In genomic region chr14:80974338-80975078, GRCh38 we compare ENCODE assay signal across 16 cellular contexts. TPM values are rescaled to one million over a fixed set of nuclear protein-coding genes. Genes with fewer than 3 reads are reported as not detected.
A peak's percentile ranks its signal among the peaks of the same experiment; 100 is the strongest.
DNase-seq lines count a peak whose midpoint lies in the region; ATAC-seq and TF ChIP-seq lines count a peak whose summit lies in the region.
"Had no signal": no experiment of that assay in that cellular context is flagged by ENCODE, and none has a peak within 500 bp of the region (broad histone marks: within the 10 kb centered on the region; RNA-seq: fewer than 3 reads in every experiment).

No MANE protein-coding gene starts in this region.

- no peak for TF ChIP-seq EP300 in sigmoid colon (IDR thresholded peaks at IDR 0.05)

- H3K27ac Mint-ChIP-seq in CD4-positive, alpha-beta memory T cell = peak overlapping the region in 1 of 7 donors; percentile 63
- H3K27ac Mint-ChIP-seq in T-helper 17 cell = no peak overlapping the region
- H3K27ac Mint-ChIP-seq: activated T-cell treated with anti-CD3 and anti-CD28 coated beads, Interleukin-2, amount 50 U/mL, for 72 hours had no signal

- POLR2A ChIA-PET in CD4-positive, alpha-beta memory T cell (lab: Charles Lee; ENCODE audit: partially characterized antibody) = interaction anchor here (3.2 kb wide), 1 partner anchor 15 kb away, joined by 18 read pairs; no protein-coding TSS in a partner anchor

- no peaks in the 10 kb centered on the region for H3K36me3 ChIP-seq in sigmoid colon
- no peaks in the 10 kb centered on the region for H3K36me3 ChIP-seq in CD4-positive, alpha-beta memory T cell (ENCODE audit: insufficient read depth, low read length)
- H3K36me3 ChIP-seq in H7 (replicated peaks; ENCODE audit: control insufficient read depth, insufficient read depth, low read length) = no peaks in the 10 kb centered on the region
- H3K36me3 ChIP-seq: esophagus muscularis mucosa, spleen had no signal

- no peaks in the 10 kb centered on the region for H3K36me3 Mint-ChIP-seq in CD4-positive, alpha-beta memory T cell
- H3K36me3 Mint-ChIP-seq in T-helper 17 cell (ENCODE audit: low read depth) = peaks cover 2% of the 10 kb centered on the region

- ATAC-seq in GM18858 (IDR thresholded peaks at IDR 0.05; ENCODE audit: unreplicated experiment) (no peak), T-helper 17 cell (no peak)
- ATAC-seq: GM12878 had no signal

- H3K4me1 ChIP-seq in sigmoid colon = peaks cover 0 to 35% (median 28%) of the 10 kb centered on the region in 4 donors
- peaks cover 21% of the 10 kb centered on the region for H3K4me1 ChIP-seq in CD4-positive, alpha-beta memory T cell (ENCODE audit: insufficient read depth, low read length)
- H3K4me1 ChIP-seq: spleen had no signal

- H3K27me3 Mint-ChIP-seq in CD4-positive, alpha-beta memory T cell = no peaks in the 10 kb centered on the region
- H3K27me3 Mint-ChIP-seq in T-helper 17 cell = peaks cover 13% of the 10 kb centered on the region

- H3K4me1 Mint-ChIP-seq in CD4-positive, alpha-beta memory T cell = peaks cover 16 to 29% (median 23%) of the 10 kb centered on the region in 4 donors
- H3K4me1 Mint-ChIP-seq in T-helper 17 cell = peaks cover 18% of the 10 kb centered on the region

- peak; percentile 97 for DNase-seq in DMS 273 (lab: John Stamatoyannopoulos, UW; ENCODE audit: unreplicated experiment)
- DNase-seq in NCI-H2081 treated with DMSO at 0.1 percent for 48 hours (lab: John Stamatoyannopoulos, UW) = peak; percentile 81
- DNase-seq in epithelial cell of esophagus (ENCODE audit: low read depth) = peak; percentile 9
- DNase-seq in sigmoid colon = no peak
- no peak for DNase-seq in CD4-positive, alpha-beta memory T cell
- DNase-seq in H7 = no peak
- no peak for DNase-seq in T-helper 17 cell
- DNase-seq: activated T-cell treated with anti-CD3 and anti-CD28 coated beads, Interleukin-2, amount 50 U/mL, for 72 hours; NCI-H510A; spleen had no signal

- H3K27me3 ChIP-seq in sigmoid colon (no peaks in the 10 kb centered on the region), H7 (ENCODE audit: control insufficient read depth, insufficient read depth, low read length) (no peaks in the 10 kb centered on the region; the same call in 1 of the 2 replicates)
- H3K27me3 ChIP-seq in CD4-positive, alpha-beta memory T cell (ENCODE audit: insufficient read depth, low read length) = no peaks in the 10 kb centered on the region
- H3K27me3 ChIP-seq: esophagus muscularis mucosa, spleen had no signal

- intact Hi-C loops in sigmoid colon (cut with DNase I) = no loop called here
- intact Hi-C loops in CD4-positive, alpha-beta memory T cell (cut with micrococcal nuclease) = no loop called here

- H3K9me3 ChIP-seq in sigmoid colon (no peaks in the 10 kb centered on the region), T-helper 17 cell (ENCODE audit: control insufficient read depth, low read length, poor library complexity, severe bottlenecking) (no peaks in the 10 kb centered on the region)
- H3K9me3 ChIP-seq in CD4-positive, alpha-beta memory T cell (ENCODE audit: control insufficient read depth in 1 of 2, low read length in 2 of 2) = no peaks in the 10 kb centered on the region
- H3K9me3 ChIP-seq: esophagus muscularis mucosa, spleen had no signal

- no peaks in the 10 kb centered on the region for H3K9me3 Mint-ChIP-seq in CD4-positive, alpha-beta memory T cell
- H3K9me3 Mint-ChIP-seq: activated T-cell treated with anti-CD3 and anti-CD28 coated beads, Interleukin-2, amount 50 U/mL, for 72 hours had no signal

- WGBS in sigmoid colon, 2 donors = 86 to 91% methylated on average over 2 of the region's 2 CpGs

- no peak overlapping the region for H3K4me3 Mint-ChIP-seq in CD4-positive, alpha-beta memory T cell
- H3K4me3 Mint-ChIP-seq in T-helper 17 cell = no peak overlapping the region
- H3K4me3 Mint-ChIP-seq: activated T-cell treated with anti-CD3 and anti-CD28 coated beads, Interleukin-2, amount 50 U/mL, for 72 hours had no signal

- TF ChIP-seq CTCF in epithelial cell of esophagus (IDR thresholded peaks at IDR 0.05; ENCODE audit: insufficient read depth, low read depth, low read length, missing control alignments) = no peak
- TF ChIP-seq CTCF in sigmoid colon (IDR thresholded peaks at IDR 0.05) = no peak

- TF ChIP-seq POLR2A in sigmoid colon (IDR thresholded peaks at IDR 0.05) = no peak

- H3K4me3 ChIP-seq in epithelial cell of esophagus (ENCODE audit: low read length) = no peak overlapping the region
- H3K4me3 ChIP-seq in sigmoid colon = no peak overlapping the region
- no peak overlapping the region for H3K4me3 ChIP-seq in CD4-positive, alpha-beta memory T cell (ENCODE audit: low read length in 2 of 2)
- H3K4me3 ChIP-seq in H7 (ENCODE audit: insufficient read depth, low read depth, low read length) = no peak overlapping the region
- H3K4me3 ChIP-seq: esophagus muscularis mucosa, GM12878, SK-N-MC, spleen had no signal

- peak overlapping the region; percentile 15 to 60 (median 38) for H3K27ac ChIP-seq in sigmoid colon
- no peak overlapping the region for H3K27ac ChIP-seq in CD4-positive, alpha-beta memory T cell (ENCODE audit: low read depth, low read length)
- H3K27ac ChIP-seq: esophagus muscularis mucosa, KMS-11, SK-N-MC, spleen had no signal

- CTCF ChIA-PET in CD4-positive, alpha-beta memory T cell (lab: Charles Lee; ENCODE audit: partially characterized antibody) = interaction anchor here (0.9 to 6.6 kb wide), 4 partner anchors 14 to 195 kb away, joined by 3 to 73 read pairs (median 12); partner anchors contain the start of gene TSHR

RNA-seq across cellular contexts. Expression of gene TSHR, which starts 19.1 kb away (rescaled TPM):
- not detected for total RNA-seq in sigmoid colon
- under 1 TPM in 2 of 3 donors, not detected in 1; 0.47 to 0.60 TPM for polyA plus RNA-seq in sigmoid colon
- total RNA-seq in CD4-positive, alpha-beta memory T cell = under 1 TPM; 0.30 to 0.84 TPM
- polyA plus RNA-seq in CD4-positive, alpha-beta memory T cell = under 1 TPM in 1 of 2 donors, not detected in 1; 0.09 TPM
- total RNA-seq in H7 (2014; rRNA removed; shearing (Covaris generic)) = not detected in 2 replicates
- total RNA-seq in T-helper 17 cell = under 1 TPM; 0.13 to 0.50 TPM
- total RNA-seq: activated T-cell treated with anti-CD3 and anti-CD28 coated beads, Interleukin-2, amount 50 U/mL, for 72 hours; bronchial epithelial cell had no signal

RNA-seq across cellular contexts. Expression of gene CEP128, which starts 33.0 kb away (rescaled TPM):
- total RNA-seq in sigmoid colon (10 to 100 TPM in 2 of 4 donors, 1 to 10 TPM in 2; 8.3 to 16.6 (median 10.5) TPM), T-helper 17 cell (10 to 100 TPM; 19.6 to 25.1 TPM)
- polyA plus RNA-seq in sigmoid colon = 1 to 10 TPM in 2 of 3 donors, under 1 TPM in 1; 0.60 to 2.7 (median 1.4) TPM
- total RNA-seq in CD4-positive, alpha-beta memory T cell = 10 to 100 TPM; 20.1 to 21.6 TPM
- polyA plus RNA-seq in CD4-positive, alpha-beta memory T cell = 1 to 10 TPM; 2.9 to 9.3 TPM
- total RNA-seq in H7 (2014; rRNA removed; shearing (Covaris generic)) = 7.9 and 10.6 TPM in 2 replicates

Comparison
In these comparisons a context has a peak if more than half of its experiments do, and no peak if none do; other contexts are left out.
1. DNase-seq: peak in DMS 273 (single experiment), NCI-H2081 treated with DMSO at 0.1 percent for 48 hours (single experiment) and epithelial cell of esophagus (single experiment); none in sigmoid colon (single experiment), CD4-positive, alpha-beta memory T cell (0 of 5), H7 (single experiment) and T-helper 17 cell (0 of 3).